ENCODE assay signal across 1 cellular context in genomic region chr14:64919215-64919614, GRCh38.
TF ChIP-seq lines count a peak whose summit lies in the region.

No MANE protein-coding gene starts in this region.

TF ChIP-seq in HepG2, 621 proteins besides CTCF, POLR2A, EP300 and RAD21:
- TF ChIP-seq ERF (CRISPR knock-in tag; IDR thresholded peaks at IDR 0.05) = no peak
- no peak for TF ChIP-seq ZNF678 (CRISPR knock-in tag; IDR thresholded peaks at IDR 0.05)
- no peak for TF ChIP-seq ELK4 (CRISPR knock-in tag; IDR thresholded peaks at IDR 0.05; ENCODE audit: borderline replicate concordance)
- 0 out of 4 replicates have a peak, but pooled peaks have one; percentile 6 to 28 for TF ChIP-seq MAFK (conservative IDR thresholded peaks at IDR 0.05 in 1 of 2, IDR thresholded peaks at IDR 0.05 in 1 of 2; ENCODE audit: low read length in 2 of 2)
- TF ChIP-seq MAFF (IDR thresholded peaks at IDR 0.05; ENCODE audit: low read depth, low read length) = 0 out of 2 replicates have a peak, but pooled peaks have one; percentile 8
